16 cellular contexts compared by ENCODE assay signal in the genomic region with DNA sequence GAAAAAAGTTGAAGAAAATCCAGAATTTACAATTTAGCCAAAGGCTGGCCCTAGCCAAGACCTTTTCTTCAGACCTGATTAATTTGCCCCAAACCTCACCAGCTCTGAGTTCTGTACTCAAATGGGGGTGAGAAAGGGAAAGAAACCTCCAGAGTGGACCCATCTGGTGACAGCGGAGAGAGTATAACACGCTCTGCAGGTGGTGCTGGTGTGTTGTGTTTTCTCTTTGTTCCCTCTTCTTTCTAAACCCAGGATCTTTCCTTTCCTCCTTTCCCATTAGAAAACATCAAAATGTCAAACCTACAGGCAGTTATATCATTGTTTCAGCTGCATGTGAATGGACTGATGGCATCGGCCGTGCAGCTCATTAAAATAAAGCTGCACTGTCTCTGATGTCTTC.
DNase-seq lines count a peak whose midpoint lies in the region; ATAC-seq, FAIRE-seq and TF ChIP-seq lines count a peak whose summit lies in the region.
"Had no signal": no experiment of that assay in that cellular context is flagged by ENCODE, and none has a peak within 500 bp of the region (broad histone marks: within the 10 kb centered on the region; RNA-seq: fewer than 3 reads in every experiment).

No MANE protein-coding gene starts in this region.

- no peaks in the 10 kb centered on the region for H3K4me1 ChIP-seq in endothelial cell of umbilical vein (ENCODE audit: control insufficient read depth, extremely low read depth, insufficient read depth, low read length)

- no peak overlapping the region for H2AFZ ChIP-seq in endothelial cell of umbilical vein (ENCODE audit: low read depth, low read length)

- no TSS peak for BruUV-seq in endothelial cell of umbilical vein (replicated peaks; lab: Mats Ljungman, UMichigan)

- TF ChIP-seq POLR2A in endothelial cell of umbilical vein (IDR thresholded peaks at IDR 0.05; ENCODE audit: low read depth, low read length), result no peak

- CTCF ChIA-PET in endothelial cell of umbilical vein (lab: Charles Lee), result interaction anchor here (0.9 to 2.6 kb wide), 4 partner anchors 14 to 412 kb away, joined by 3 to 21 read pairs (median 6); a partner anchor contains a TSS
- CTCF ChIA-PET in activated CD8-positive, alpha-beta memory T cell treated with anti-CD3 and anti-CD28 coated beads, Interleukin-2, amount 10 ng/mL, durations not matched to agents 7 days and 5 days (lab: Charles Lee), result no interaction called here

- H3K4me3 Mint-ChIP-seq in osteocyte (ENCODE audit: unreplicated experiment), result no peak overlapping the region
- no peak overlapping the region for H3K4me3 Mint-ChIP-seq in activated T-cell treated with anti-CD3 and anti-CD28 coated beads, Interleukin-2, amount 50 U/mL, for 24 hours
- no peak overlapping the region for H3K4me3 Mint-ChIP-seq in activated CD8-positive, alpha-beta memory T cell treated with anti-CD3 and anti-CD28 coated beads, Interleukin-2, amount 10 ng/mL, durations not matched to agents 7 days and 5 days
- H3K4me3 Mint-ChIP-seq: activated T-helper 17 cell treated with anti-CD3 and anti-CD28 coated beads, Interleukin-2, amount 50 U/mL, for 72 hours; CD8-positive, alpha-beta T cell; stimulated activated naive CD8-positive, alpha-beta T cell treated with anti-CD3 and anti-CD28 coated beads, Interleukin-15, amount 100 ng/mL, for 72 hours had no signal

- H3K27ac Mint-ChIP-seq in osteocyte (ENCODE audit: unreplicated experiment), result no peak overlapping the region
- no peak overlapping the region for H3K27ac Mint-ChIP-seq in activated T-cell treated with anti-CD3 and anti-CD28 coated beads, Interleukin-2, amount 50 U/mL, for 24 hours
- H3K27ac Mint-ChIP-seq in activated CD8-positive, alpha-beta memory T cell treated with anti-CD3 and anti-CD28 coated beads, Interleukin-2, amount 10 ng/mL, durations not matched to agents 7 days and 5 days, result no peak overlapping the region
- H3K27ac Mint-ChIP-seq: activated T-helper 17 cell treated with anti-CD3 and anti-CD28 coated beads, Interleukin-2, amount 50 U/mL, for 72 hours; CD8-positive, alpha-beta T cell; stimulated activated naive CD8-positive, alpha-beta T cell treated with anti-CD3 and anti-CD28 coated beads, Interleukin-15, amount 100 ng/mL, for 72 hours had no signal

- no peak overlapping the region for H3K4me2 ChIP-seq in endothelial cell of umbilical vein (ENCODE audit: insufficient read depth, low read length)

- H3K9me3 Mint-ChIP-seq in osteocyte (ENCODE audit: unreplicated experiment), result no peaks in the 10 kb centered on the region
- H3K9me3 Mint-ChIP-seq in activated T-cell treated with anti-CD3 and anti-CD28 coated beads, Interleukin-2, amount 50 U/mL, for 24 hours, result no peaks in the 10 kb centered on the region
- H3K9me3 Mint-ChIP-seq in activated CD8-positive, alpha-beta memory T cell treated with anti-CD3 and anti-CD28 coated beads, Interleukin-2, amount 10 ng/mL, durations not matched to agents 7 days and 5 days (ENCODE audit: low read depth), result no peaks in the 10 kb centered on the region
- H3K9me3 Mint-ChIP-seq: activated T-helper 17 cell treated with anti-CD3 and anti-CD28 coated beads, Interleukin-2, amount 50 U/mL, for 72 hours; CD8-positive, alpha-beta T cell; stimulated activated naive CD8-positive, alpha-beta T cell treated with anti-CD3 and anti-CD28 coated beads, Interleukin-15, amount 100 ng/mL, for 72 hours had no signal

- POLR2A ChIA-PET in endothelial cell of umbilical vein (lab: Charles Lee), result no interaction called here

- no peak for ATAC-seq in Right ventricle myocardium superior (ENCODE audit: poor library complexity)
- ATAC-seq in activated CD8-positive, alpha-beta memory T cell treated with anti-CD3 and anti-CD28 coated beads, Interleukin-2, amount 10 ng/mL, durations not matched to agents 7 days and 5 days, result no peak
- ATAC-seq: activated T-helper 17 cell treated with anti-CD3 and anti-CD28 coated beads, Interleukin-2, amount 50 U/mL, for 72 hours; CD8-positive, alpha-beta T cell; stimulated activated naive CD8-positive, alpha-beta T cell treated with anti-CD3 and anti-CD28 coated beads, Interleukin-15, amount 100 ng/mL, for 72 hours had no signal

- H3K27ac ChIP-seq in endothelial cell of umbilical vein (ENCODE audit: insufficient read depth, low read depth, low read length), result no peak overlapping the region

- H3K4me3 ChIP-seq in endothelial cell of umbilical vein (replicated peaks in 1 of 3; ENCODE audit: insufficient read depth in 1 of 3, low read depth in 1 of 3, low read length in 3 of 3), result no peak overlapping the region

- no peaks in the 10 kb centered on the region for H3K9me3 ChIP-seq in endothelial cell of umbilical vein (replicated peaks; ENCODE audit: control insufficient read depth, insufficient read depth, low read length)

- H3K27me3 ChIP-seq in endothelial cell of umbilical vein (ENCODE audit: control insufficient read depth in 2 of 2, insufficient read depth in 2 of 2, low read length in 2 of 2), result no peaks in the 10 kb centered on the region

- no peaks in the 10 kb centered on the region for H3K27me3 Mint-ChIP-seq in osteocyte (ENCODE audit: unreplicated experiment)
- H3K27me3 Mint-ChIP-seq in activated T-cell treated with anti-CD3 and anti-CD28 coated beads, Interleukin-2, amount 50 U/mL, for 24 hours, result no peaks in the 10 kb centered on the region
- H3K27me3 Mint-ChIP-seq in activated CD8-positive, alpha-beta memory T cell treated with anti-CD3 and anti-CD28 coated beads, Interleukin-2, amount 10 ng/mL, durations not matched to agents 7 days and 5 days, result no peaks in the 10 kb centered on the region
- H3K27me3 Mint-ChIP-seq: stimulated activated naive CD8-positive, alpha-beta T cell treated with anti-CD3 and anti-CD28 coated beads, Interleukin-15, amount 100 ng/mL, for 72 hours had no signal

- no peaks in the 10 kb centered on the region for H4K20me1 ChIP-seq in endothelial cell of umbilical vein (replicated peaks; ENCODE audit: control insufficient read depth, extremely low read depth, insufficient read depth, low read length)

- intact Hi-C loops in endothelial cell of umbilical vein (cut with micrococcal nuclease) (loop anchor here (1.0 kb wide), 1 partner anchor 350 kb away; no protein-coding TSS in a partner anchor), Right ventricle myocardium superior (cut with DNase I) (no loop called here)

- DNase-seq in NCI-H510A treated with DMSO at 0.1 percent for 48 hours (lab: John Stamatoyannopoulos, UW) (peak; percentile 49), NCI-H510A (lab: John Stamatoyannopoulos, UW) (no peak), NCI-H524 (lab: John Stamatoyannopoulos, UW) (peak; percentile 42 to 82), endothelial cell of umbilical vein (ENCODE audit: low read depth, low spot score) (peak; percentile 12), osteocyte (ENCODE audit: extremely low spot score, unreplicated experiment) (no peak), Right ventricle myocardium superior (no peak)
- DNase-seq in activated T-cell treated with anti-CD3 and anti-CD28 coated beads, Interleukin-2, amount 50 U/mL, for 24 hours, result no peak
- no peak for DNase-seq in activated CD8-positive, alpha-beta memory T cell treated with anti-CD3 and anti-CD28 coated beads, Interleukin-2, amount 10 ng/mL, durations not matched to agents 7 days and 5 days
- DNase-seq: activated CD8-positive, alpha-beta memory T cell treated with anti-CD3 and anti-CD28 coated beads for 24 hours; CD8-positive, alpha-beta T cell; cerebellar nuclear complex; Karpas-422; NCI-H1436 treated with DMSO at 0.1 percent for 48 hours; stimulated activated CD4-positive, alpha-beta T cell treated with anti-CD3 and anti-CD28 coated beads, Interleukin-15, amount 100 ng/mL, for 24 hours; stimulated activated naive CD8-positive, alpha-beta T cell treated with anti-CD3 and anti-CD28 coated beads, Interleukin-15, amount 100 ng/mL, for 72 hours had no signal

- peaks cover 4% of the 10 kb centered on the region for H3K4me1 Mint-ChIP-seq in osteocyte (ENCODE audit: unreplicated experiment)
- no peaks in the 10 kb centered on the region for H3K4me1 Mint-ChIP-seq in activated T-cell treated with anti-CD3 and anti-CD28 coated beads, Interleukin-2, amount 50 U/mL, for 24 hours (ENCODE audit: low read depth)
- no peaks in the 10 kb centered on the region for H3K4me1 Mint-ChIP-seq in activated CD8-positive, alpha-beta memory T cell treated with anti-CD3 and anti-CD28 coated beads, Interleukin-2, amount 10 ng/mL, durations not matched to agents 7 days and 5 days
- H3K4me1 Mint-ChIP-seq: activated T-helper 17 cell treated with anti-CD3 and anti-CD28 coated beads, Interleukin-2, amount 50 U/mL, for 72 hours; stimulated activated naive CD8-positive, alpha-beta T cell treated with anti-CD3 and anti-CD28 coated beads, Interleukin-15, amount 100 ng/mL, for 72 hours had no signal

- FAIRE-seq in endothelial cell of umbilical vein (lab: Jason Lieb, UNC), result no peak

- H3K9me1 ChIP-seq in endothelial cell of umbilical vein (replicated peaks; ENCODE audit: control insufficient read depth, extremely low read depth, insufficient read depth, low read length), result no peaks in the 10 kb centered on the region

- H3K79me2 ChIP-seq in endothelial cell of umbilical vein (ENCODE audit: control insufficient read depth, insufficient read depth, low read length), result no peaks in the 10 kb centered on the region

- dilution Hi-C loops in endothelial cell of umbilical vein (cut with MboI; ENCODE audit: extremely low pct_ligation_motif_present, low sequenced_read_pairs), result no loop called here

- TF ChIP-seq CTCF in endothelial cell of umbilical vein (IDR thresholded peaks at IDR 0.05; ENCODE audit: extremely low read depth in 1 of 2, insufficient read depth in 1 of 2, low read depth in 1 of 2, low read length in 2 of 2) (peak in 1 of 2 donors; percentile 18), osteocyte (IDR thresholded peaks at IDR 0.05) (peak; percentile 32)

- no peak overlapping the region for H3K9ac ChIP-seq in endothelial cell of umbilical vein (replicated peaks; ENCODE audit: extremely low read depth, insufficient read depth, low read length)

- H3K36me3 Mint-ChIP-seq in osteocyte (ENCODE audit: unreplicated experiment), result no peaks in the 10 kb centered on the region
- H3K36me3 Mint-ChIP-seq in activated T-cell treated with anti-CD3 and anti-CD28 coated beads, Interleukin-2, amount 50 U/mL, for 24 hours (ENCODE audit: low read depth), result no peaks in the 10 kb centered on the region
- no peaks in the 10 kb centered on the region for H3K36me3 Mint-ChIP-seq in activated CD8-positive, alpha-beta memory T cell treated with anti-CD3 and anti-CD28 coated beads, Interleukin-2, amount 10 ng/mL, durations not matched to agents 7 days and 5 days
- H3K36me3 Mint-ChIP-seq: CD8-positive, alpha-beta T cell had no signal

- H3K36me3 ChIP-seq in endothelial cell of umbilical vein (ENCODE audit: control insufficient read depth in 2 of 2, extremely low read depth in 1 of 2, insufficient read depth in 2 of 2, low read length in 2 of 2), result no peaks in the 10 kb centered on the region

TF ChIP-seq in endothelial cell of umbilical vein, 7 proteins besides CTCF, POLR2A, EP300 and RAD21 (continues in another document):
- no peak for TF ChIP-seq FOS (IDR thresholded peaks at IDR 0.05; ENCODE audit: borderline replicate concordance, insufficient read depth, low read length)
- TF ChIP-seq, protein P1, sequence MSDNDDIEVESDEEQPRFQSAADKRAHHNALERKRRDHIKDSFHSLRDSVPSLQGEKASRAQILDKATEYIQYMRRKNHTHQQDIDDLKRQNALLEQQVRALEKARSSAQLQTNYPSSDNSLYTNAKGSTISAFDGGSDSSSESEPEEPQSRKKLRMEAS (IDR thresholded peaks at IDR 0.05; ENCODE audit: insufficient read depth, insufficient read length), result no peak

Comparison
In these comparisons a context has a peak if more than half of its experiments do, and no peak if none do; other contexts are left out.
1. DNase-seq: peak in NCI-H510A treated with DMSO at 0.1 percent for 48 hours (single experiment), NCI-H524 (2 of 2) and endothelial cell of umbilical vein (single experiment); none in NCI-H510A (single experiment), osteocyte (single experiment), activated T-cell treated with anti-CD3 and anti-CD28 coated beads, Interleukin-2, amount 50 U/mL, for 24 hours (single experiment), Right ventricle myocardium superior (single experiment) and activated CD8-positive, alpha-beta memory T cell treated with anti-CD3 and anti-CD28 coated beads, Interleukin-2, amount 10 ng/mL, durations not matched to agents 7 days and 5 days (single experiment).